Comparison of ENCODE assay signal across 10 cellular contexts in genomic region chr22:40325315-40325714, GRCh38. TPM values are rescaled to one million over a fixed set of nuclear protein-coding genes. Genes with fewer than 3 reads are reported as not detected.
DNase-seq lines count a peak whose midpoint lies in the region; ATAC-seq and TF ChIP-seq lines count a peak whose summit lies in the region.
"Had no signal": no experiment of that assay in that cellular context is flagged by ENCODE, and none has a peak within 500 bp of the region (broad histone marks: within the 10 kb centered on the region; RNA-seq: fewer than 3 reads in every experiment).

No MANE protein-coding gene starts in this region.

- no peak for TF ChIP-seq CTCF in GM13976 (IDR thresholded peaks at IDR 0.05; ENCODE audit: borderline replicate concordance, control extremely low read depth, extremely low read depth, insufficient read depth, missing control alignments)
- TF ChIP-seq CTCF in foreskin fibroblast (IDR thresholded peaks at IDR 0.05; ENCODE audit: low read depth, low read length) = no peak

- DNase-seq in activated T-cell treated with anti-CD3 and anti-CD28 coated beads, Interleukin-2, amount 50 U/mL, for 48 hours = peak; percentile 79 to 81
- peak; percentile 43 to 84 (median 65) for DNase-seq in naive thymus-derived CD8-positive, alpha-beta T cell
- DNase-seq in stimulated activated naive CD4-positive, alpha-beta T cell treated with Interleukin-2 at 50 U/mL for 16 hours (lab: John Stamatoyannopoulos, UW) = peak; percentile 70
- DNase-seq in GM13976 (ENCODE audit: low spot score) (no peak), cerebellar cortex (ENCODE audit: low spot score) (no peak), SW480 (ENCODE audit: low spot score) (no peak), foreskin fibroblast (no peak)
- DNase-seq: mesenchymal stem cell, RPMI8226 had no signal

- H3K36me3 Mint-ChIP-seq in T-helper 1 cell treated with Interleukin-12 subunit alpha and Interleukin-12 subunit beta and Interleukin-4 antibody, amounts not matched to agents 30 μg/mL and 1 μg/mL, for 36 hours (ENCODE audit: low read depth) = peaks cover 53% of the 10 kb centered on the region
- peaks cover 0 to 35% (median 29%) of the 10 kb centered on the region in 3 donors for H3K36me3 Mint-ChIP-seq in naive thymus-derived CD8-positive, alpha-beta T cell

- in situ Hi-C loops in GM13976 (cut with MboI; ENCODE audit: low sequenced_read_pairs, unreplicated experiment) = no loop called here

- no peaks in the 10 kb centered on the region for H3K9me3 Mint-ChIP-seq in T-helper 1 cell treated with Interleukin-12 subunit alpha and Interleukin-12 subunit beta and Interleukin-4 antibody, amounts not matched to agents 30 μg/mL and 1 μg/mL, for 36 hours
- no peaks in the 10 kb centered on the region for H3K9me3 Mint-ChIP-seq in naive thymus-derived CD8-positive, alpha-beta T cell

- POLR2A ChIA-PET in naive thymus-derived CD8-positive, alpha-beta T cell (lab: Charles Lee) = interaction anchor here (1.3 to 7.4 kb wide), 7 partner anchors 8 to 281 kb away, joined by 4 to 189 read pairs (median 16); partner anchors contain the start of gene ADSL

- H3K4me3 ChIP-seq in foreskin fibroblast (ENCODE audit: low read depth in 1 of 2, low read length in 2 of 2) = no peak overlapping the region

- ATAC-seq in naive thymus-derived CD8-positive, alpha-beta T cell = peak; percentile 64 to 69

- peaks cover 64% of the 10 kb centered on the region for H3K4me1 Mint-ChIP-seq in T-helper 1 cell treated with Interleukin-12 subunit alpha and Interleukin-12 subunit beta and Interleukin-4 antibody, amounts not matched to agents 30 μg/mL and 1 μg/mL, for 36 hours (ENCODE audit: low read depth)
- peaks cover 29 to 92% (median 88%) of the 10 kb centered on the region in 4 donors for H3K4me1 Mint-ChIP-seq in naive thymus-derived CD8-positive, alpha-beta T cell

- peak overlapping the region; percentile 83 for H3K4me3 Mint-ChIP-seq in T-helper 1 cell treated with Interleukin-12 subunit alpha and Interleukin-12 subunit beta and Interleukin-4 antibody, amounts not matched to agents 30 μg/mL and 1 μg/mL, for 36 hours
- peak overlapping the region; percentile 65 to 92 (median 78) for H3K4me3 Mint-ChIP-seq in naive thymus-derived CD8-positive, alpha-beta T cell

- H3K27ac Mint-ChIP-seq in T-helper 1 cell treated with Interleukin-12 subunit alpha and Interleukin-12 subunit beta and Interleukin-4 antibody, amounts not matched to agents 30 μg/mL and 1 μg/mL, for 36 hours = peak overlapping the region; percentile 99
- H3K27ac Mint-ChIP-seq in naive thymus-derived CD8-positive, alpha-beta T cell = peak overlapping the region; percentile 92 to 99 (median 98)

- no peaks in the 10 kb centered on the region for H3K27me3 Mint-ChIP-seq in T-helper 1 cell treated with Interleukin-12 subunit alpha and Interleukin-12 subunit beta and Interleukin-4 antibody, amounts not matched to agents 30 μg/mL and 1 μg/mL, for 36 hours (ENCODE audit: low read depth)
- H3K27me3 Mint-ChIP-seq in naive thymus-derived CD8-positive, alpha-beta T cell = no peaks in the 10 kb centered on the region

RNA-seq across cellular contexts. Expression of gene ADSL, which starts 21.0 kb away (rescaled TPM):
- 10 to 100 TPM; 63.2 to 65.6 TPM for total RNA-seq in naive thymus-derived CD8-positive, alpha-beta T cell
- 100 to 1,000 TPM in 1 of 3 donors, 10 to 100 TPM in 2; 97.0 to 130 (median 100.0) TPM for polyA plus RNA-seq in naive thymus-derived CD8-positive, alpha-beta T cell

RNA-seq across cellular contexts. Expression of gene SGSM3, which starts 45.1 kb away (rescaled TPM):
- 100 to 1,000 TPM; 117 to 118 TPM for total RNA-seq in naive thymus-derived CD8-positive, alpha-beta T cell
- 10 to 100 TPM; 53.3 to 63.3 (median 62.0) TPM for polyA plus RNA-seq in naive thymus-derived CD8-positive, alpha-beta T cell

Comparison
In these comparisons a context has a peak if more than half of its experiments do, and no peak if none do; other contexts are left out.
1. DNase-seq: peak in activated T-cell treated with anti-CD3 and anti-CD28 coated beads, Interleukin-2, amount 50 U/mL, for 48 hours (2 of 2), naive thymus-derived CD8-positive, alpha-beta T cell (10 of 10) and stimulated activated naive CD4-positive, alpha-beta T cell treated with Interleukin-2 at 50 U/mL for 16 hours (single experiment); none in GM13976 (single experiment), cerebellar cortex (single experiment), SW480 (single experiment) and foreskin fibroblast (0 of 2).